ENCODE assay signal across 8 cellular contexts in the genomic region with DNA sequence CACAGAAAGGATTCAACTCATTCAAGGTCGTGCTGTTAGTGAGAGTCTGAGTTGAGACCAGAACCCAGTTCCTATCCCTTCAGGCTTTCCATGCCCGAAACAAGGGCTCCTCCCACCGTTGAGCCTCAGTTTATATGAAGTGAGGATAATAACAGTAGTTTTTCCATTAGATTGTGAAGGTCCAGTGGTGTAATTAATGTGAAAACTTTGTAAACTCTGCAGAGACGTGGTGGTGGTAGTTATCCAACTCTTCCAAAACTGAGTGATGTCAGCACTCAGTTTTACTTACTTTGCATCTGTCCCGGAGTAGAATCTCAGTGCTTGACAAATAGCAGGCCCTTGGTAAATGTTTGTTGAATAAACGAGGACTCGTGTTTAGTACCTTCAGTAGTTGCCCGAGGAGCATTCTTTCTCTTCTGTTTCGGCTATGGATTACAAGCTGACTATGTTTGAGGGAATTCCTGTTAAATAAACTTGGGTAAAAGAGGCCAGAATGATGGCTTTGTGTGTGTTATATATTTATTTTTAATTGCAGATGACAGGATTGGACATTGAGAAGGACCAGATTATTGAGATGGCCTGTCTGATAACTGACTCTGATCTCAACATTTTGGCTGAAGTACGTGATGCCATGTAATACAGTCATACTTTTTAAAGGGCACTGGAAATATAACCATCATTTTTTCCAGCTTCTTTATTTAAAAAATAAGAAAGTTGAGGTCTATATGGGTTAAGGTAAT. TPM values are rescaled to one million over a fixed set of nuclear protein-coding genes. Genes with fewer than 3 reads are reported as not detected.
DNase-seq lines count a peak whose midpoint lies in the region; ATAC-seq and TF ChIP-seq lines count a peak whose summit lies in the region.

No MANE protein-coding gene starts in this region.

- H2AFZ ChIP-seq in DND-41 (ENCODE audit: low read depth, low read length), result peak overlapping the region; percentile 97

- ATAC-seq in DND-41 (ENCODE audit: insufficient read depth, low read depth) (no peak), mucosa of descending colon (no peak), HG02885 (IDR thresholded peaks at IDR 0.05; ENCODE audit: poor library complexity, unreplicated experiment) (no peak), HG02763 (IDR thresholded peaks at IDR 0.05; ENCODE audit: unreplicated experiment) (no peak)

- intact Hi-C loops in dorsolateral prefrontal cortex (cut with DNase I), result no loop called here
- intact Hi-C loops in mucosa of descending colon (cut with DNase I, micrococcal nuclease), result no loop called here

- H3K36me3 ChIP-seq in DND-41 (ENCODE audit: insufficient read depth, low read length), result peaks cover 18% of the 10 kb centered on the region
- no peaks in the 10 kb centered on the region for H3K36me3 ChIP-seq in mucosa of descending colon (ENCODE audit: low read depth)

- H3K4me3 ChIP-seq in DND-41 (ENCODE audit: low read depth in 1 of 2, low read length in 2 of 2), result peak overlapping the region; percentile 70 to 96
- H3K4me3 ChIP-seq in dorsolateral prefrontal cortex, result peak overlapping the region; percentile 62 to 98 (median 91)
- H3K4me3 ChIP-seq in mucosa of descending colon, result peak overlapping the region; percentile 76

- H3K27me3 ChIP-seq in DND-41 (ENCODE audit: insufficient read depth, low read length, poor library complexity) (no peaks in the 10 kb centered on the region), dorsolateral prefrontal cortex (no peaks in the 10 kb centered on the region)

- TF ChIP-seq CTCF in DND-41 (IDR thresholded peaks at IDR 0.05; ENCODE audit: borderline replicate concordance, extremely low read depth, low read length, poor library complexity, severe bottlenecking) (no peak), dorsolateral prefrontal cortex (IDR thresholded peaks at IDR 0.05 in 54 of 56, conservative IDR thresholded peaks at IDR 0.05 in 2 of 56; ENCODE audit: low read depth in 1 of 56, partially characterized antibody in 56 of 56) (peak in 11 of 56 donors; percentile 4 to 41 (median 17)), mucosa of descending colon (IDR thresholded peaks at IDR 0.05) (no peak)

- H4K20me1 ChIP-seq in DND-41 (ENCODE audit: insufficient read depth, low read length), result no peaks in the 10 kb centered on the region

- peak overlapping the region; percentile 74 for H3K9ac ChIP-seq in DND-41 (ENCODE audit: low read depth, low read length)

- peaks cover 53% of the 10 kb centered on the region for H3K79me2 ChIP-seq in DND-41 (ENCODE audit: insufficient read depth, low read length)

- H3K4me1 ChIP-seq in DND-41 (ENCODE audit: insufficient read depth, low read length) (peaks cover 37% of the 10 kb centered on the region), mucosa of descending colon (ENCODE audit: low read depth) (peaks cover 12% of the 10 kb centered on the region)

- H3K9me3 ChIP-seq in DND-41 (ENCODE audit: insufficient read depth, low read length, severe bottlenecking), result no peaks in the 10 kb centered on the region
- H3K9me3 ChIP-seq in mucosa of descending colon, result no peaks in the 10 kb centered on the region

- in situ Hi-C loops in ACHN (cut with HindIII; ENCODE audit: low pct_ligation_motif_present, low pct_unique_long_range_greater_than_20kb, low sequenced_read_pairs), result no loop called here

- H3K4me2 ChIP-seq in DND-41 (ENCODE audit: insufficient read depth, low read length), result peak overlapping the region; percentile 74

- DNase-seq in DND-41 (no peak), NCI-H526 (lab: John Stamatoyannopoulos, UW) (peak; percentile 60 to 83), dorsolateral prefrontal cortex (peak in 1 of 10 donors; percentile 22), mucosa of descending colon (no peak), ACHN (no peak)
- DNase-seq in stimulated activated naive CD4-positive, alpha-beta T cell (lab: John Stamatoyannopoulos, UW), result no peak

- peak overlapping the region; percentile 75 for H3K27ac ChIP-seq in DND-41 (ENCODE audit: low read length)
- H3K27ac ChIP-seq in dorsolateral prefrontal cortex, result peak overlapping the region in 33 of 59 donors; percentile 19 to 87 (median 65)

RNA-seq across cellular contexts. Expression of a gene that starts 1.0 kb away (rescaled TPM):
- 10 to 100 TPM; 28.6 to 62.5 (median 42.4) TPM for total RNA-seq in dorsolateral prefrontal cortex
- total RNA-seq in mucosa of descending colon, result 10 to 100 TPM; 38.4 to 92.7 (median 48.2) TPM

RNA-seq across cellular contexts. Expression of a gene that starts 39.8 kb away (rescaled TPM):
- total RNA-seq in dorsolateral prefrontal cortex (10 to 100 TPM in 117 of 120 experiments, 1 to 10 TPM in 3; 8.3 to 29.9 (median 17.0) TPM), mucosa of descending colon (10 to 100 TPM; 29.0 to 35.5 (median 33.6) TPM)

RNA-seq across cellular contexts. Expression of a gene that starts 40.0 kb away (rescaled TPM):
- total RNA-seq in dorsolateral prefrontal cortex, result 10 to 100 TPM in 97 of 120 experiments, 1 to 10 TPM in 23; 6.3 to 33.8 (median 12.8) TPM
- total RNA-seq in mucosa of descending colon, result 10 to 100 TPM in 2 of 3 donors, 1 to 10 TPM in 1; 8.6 to 14.0 (median 12.0) TPM

Comparison
In these comparisons a context has a peak if more than half of its experiments do, and no peak if none do; other contexts are left out.
1. DNase-seq: peak in NCI-H526 (2 of 2); none in DND-41 (single experiment), mucosa of descending colon (0 of 3), ACHN (single experiment) and stimulated activated naive CD4-positive, alpha-beta T cell (0 of 6).
2. Peak in every context shown above with its lines, with median percentiles within 50 percentile points of each other: H3K4me3 ChIP-seq.